In genomic region chr2:32812316-32812715, GRCh38 we compare ENCODE assay signal across 23 cellular contexts.
A peak's percentile ranks its signal among the peaks of the same experiment; 100 is the strongest.
DNase-seq lines count a peak whose midpoint lies in the region; ATAC-seq and TF ChIP-seq lines count a peak whose summit lies in the region.
"Had no signal": no experiment of that assay in that cellular context is flagged by ENCODE, and none has a peak within 500 bp of the region (broad histone marks: within the 10 kb centered on the region; RNA-seq: fewer than 3 reads in every experiment).

No MANE protein-coding gene starts in this region.

- no peaks in the 10 kb centered on the region for H3K36me3 ChIP-seq in BJ (ENCODE audit: control insufficient read depth, insufficient read depth, low read length)
- H3K36me3 ChIP-seq: colonic mucosa, prostate gland, thoracic aorta had no signal

- H3K4me3 ChIP-seq in BJ (ENCODE audit: low read depth, low read length): no peak overlapping the region
- H3K4me3 ChIP-seq in fibroblast of pulmonary artery (replicated peaks; ENCODE audit: low read depth, low read length): no peak overlapping the region
- H3K4me3 ChIP-seq: colonic mucosa, prostate gland, skin epidermis, thoracic aorta had no signal

- no peaks in the 10 kb centered on the region for H3K27me3 Mint-ChIP-seq in nephron (ENCODE audit: low read depth)
- H3K27me3 Mint-ChIP-seq: activated naive CD8-positive, alpha-beta T cell; CD8-positive, alpha-beta memory T cell; stimulated activated naive B cell treated with anti-CD40 and anti-IgM and Interleukin-4, amounts not matched to agents 10 μg/mL and 1 μg/mL and 100 μg/mL, for 72 hours had no signal

- peaks cover 17% of the 10 kb centered on the region for H3K4me1 Mint-ChIP-seq in nephron
- H3K4me1 Mint-ChIP-seq: CD8-positive, alpha-beta memory T cell; neural crest cell; stimulated activated naive B cell treated with anti-CD40 and anti-IgM and Interleukin-4, amounts not matched to agents 10 μg/mL and 1 μg/mL and 100 μg/mL, for 72 hours had no signal

- DNase-seq in BJ (ENCODE audit: low read depth) (peak; percentile 22), fibroblast of pulmonary artery (ENCODE audit: low read depth) (peak; percentile 68), T1000 (lab: John Stamatoyannopoulos, UW) (no peak), UCSD-AML1 (lab: John Stamatoyannopoulos, UW; ENCODE audit: unreplicated experiment) (no peak)
- no peak for DNase-seq in activated CD4-positive, alpha-beta T cell treated with anti-CD3 and anti-CD28 coated beads for 4 hours
- DNase-seq: activated CD4-positive, alpha-beta T cell treated with anti-CD3 and anti-CD28 coated beads for 48 hours; CD8-positive, alpha-beta memory T cell; colonic mucosa; left colon; NCI-H1105 treated with DMSO at 0.1 percent for 48 hours; NCI-H2107; NCI-H510A treated with DMSO at 0.1 percent for 48 hours; stimulated activated CD4-positive, alpha-beta T cell treated with anti-CD3 and anti-CD28 coated beads, Interleukin-2, amount 100 ng/mL, for 24 hours; stimulated activated naive B cell treated with anti-CD40 and anti-IgM and Interleukin-4, amounts not matched to agents 10 μg/mL and 1 μg/mL and 100 μg/mL, for 72 hours had no signal

- H3K27me3 ChIP-seq in BJ (ENCODE audit: control insufficient read depth, insufficient read depth, low read length): no peaks in the 10 kb centered on the region
- H3K27me3 ChIP-seq: colonic mucosa had no signal

- TF ChIP-seq CTCF in BJ (IDR thresholded peaks at IDR 0.05; ENCODE audit: insufficient read depth, low read depth, low read length) (no peak), fibroblast of pulmonary artery (IDR thresholded peaks at IDR 0.05; ENCODE audit: low read length, missing control alignments) (no peak), nephron (IDR thresholded peaks at IDR 0.05; ENCODE audit: unreplicated experiment in 3 of 3) (no peak)

- no peaks in the 10 kb centered on the region for H3K9me3 Mint-ChIP-seq in nephron
- H3K9me3 Mint-ChIP-seq: activated T-helper 1 cell treated with anti-CD3 and anti-CD28 coated beads, Interleukin-12 subunit alpha, Interleukin-12 subunit beta, Interleukin-2, Interleukin-4 antibody, amounts not matched to agents 30 ng/mL and 10 ng/mL and 1 ng/mL, durations not matched to agents 14 hours and 24 hours and 36 hours; CD8-positive, alpha-beta memory T cell; stimulated activated naive B cell treated with anti-CD40 and anti-IgM and Interleukin-4, amounts not matched to agents 10 μg/mL and 1 μg/mL and 100 μg/mL, for 72 hours had no signal

- POLR2A ChIA-PET in BJ (lab: Charles Lee): no interaction called here

- H3K27ac Mint-ChIP-seq in nephron: peak overlapping the region; percentile 54 to 84 (median 72)
- H3K27ac Mint-ChIP-seq: activated naive CD8-positive, alpha-beta T cell; activated T-helper 1 cell treated with anti-CD3 and anti-CD28 coated beads, Interleukin-12 subunit alpha, Interleukin-12 subunit beta, Interleukin-2, Interleukin-4 antibody, amounts not matched to agents 30 ng/mL and 10 ng/mL and 1 ng/mL, durations not matched to agents 14 hours and 24 hours and 36 hours; CD8-positive, alpha-beta memory T cell; stimulated activated naive B cell treated with anti-CD40 and anti-IgM and Interleukin-4, amounts not matched to agents 10 μg/mL and 1 μg/mL and 100 μg/mL, for 72 hours had no signal

- no peak overlapping the region for H3K4me3 Mint-ChIP-seq in nephron
- H3K4me3 Mint-ChIP-seq: activated naive CD8-positive, alpha-beta T cell; activated T-helper 1 cell treated with anti-CD3 and anti-CD28 coated beads, Interleukin-12 subunit alpha, Interleukin-12 subunit beta, Interleukin-2, Interleukin-4 antibody, amounts not matched to agents 30 ng/mL and 10 ng/mL and 1 ng/mL, durations not matched to agents 14 hours and 24 hours and 36 hours; CD8-positive, alpha-beta memory T cell; neural crest cell; stimulated activated naive B cell treated with anti-CD40 and anti-IgM and Interleukin-4, amounts not matched to agents 10 μg/mL and 1 μg/mL and 100 μg/mL, for 72 hours had no signal

- H3K36me3 Mint-ChIP-seq in nephron (ENCODE audit: low read depth): peaks cover 11% of the 10 kb centered on the region

- CTCF ChIA-PET in BJ (lab: Yijun Ruan, JAX): no interaction called here

- ATAC-seq in SK-N-SH treated with all-trans-retinoic acid at 6 μM for 48 hours (no peak; the same call in 2 of the 3 replicates), GM19455 (IDR thresholded peaks at IDR 0.05; ENCODE audit: unreplicated experiment) (no peak)
- ATAC-seq: left colon; stimulated activated naive B cell treated with anti-CD40 and anti-IgM and Interleukin-4, amounts not matched to agents 10 μg/mL and 1 μg/mL and 100 μg/mL, for 72 hours had no signal

TF ChIP-seq in SK-N-SH treated with all-trans-retinoic acid at 6 μM for 48 hours, 23 proteins besides CTCF, POLR2A, EP300 and RAD21:
- no peak for TF ChIP-seq TSHZ2 (CRISPR knock-in tag; IDR thresholded peaks at IDR 0.05)
- 0 out of 2 replicates have a peak, but pooled peaks have one; percentile 11 for TF ChIP-seq ISL1 (CRISPR knock-in tag; IDR thresholded peaks at IDR 0.05)

Comparison
In these comparisons a context has a peak if more than half of its experiments do, and no peak if none do; other contexts are left out.
1. DNase-seq: peak in BJ (single experiment) and fibroblast of pulmonary artery (single experiment); none in T1000 (single experiment), activated CD4-positive, alpha-beta T cell treated with anti-CD3 and anti-CD28 coated beads for 4 hours (0 of 2) and UCSD-AML1 (single experiment).